In the genomic region with DNA sequence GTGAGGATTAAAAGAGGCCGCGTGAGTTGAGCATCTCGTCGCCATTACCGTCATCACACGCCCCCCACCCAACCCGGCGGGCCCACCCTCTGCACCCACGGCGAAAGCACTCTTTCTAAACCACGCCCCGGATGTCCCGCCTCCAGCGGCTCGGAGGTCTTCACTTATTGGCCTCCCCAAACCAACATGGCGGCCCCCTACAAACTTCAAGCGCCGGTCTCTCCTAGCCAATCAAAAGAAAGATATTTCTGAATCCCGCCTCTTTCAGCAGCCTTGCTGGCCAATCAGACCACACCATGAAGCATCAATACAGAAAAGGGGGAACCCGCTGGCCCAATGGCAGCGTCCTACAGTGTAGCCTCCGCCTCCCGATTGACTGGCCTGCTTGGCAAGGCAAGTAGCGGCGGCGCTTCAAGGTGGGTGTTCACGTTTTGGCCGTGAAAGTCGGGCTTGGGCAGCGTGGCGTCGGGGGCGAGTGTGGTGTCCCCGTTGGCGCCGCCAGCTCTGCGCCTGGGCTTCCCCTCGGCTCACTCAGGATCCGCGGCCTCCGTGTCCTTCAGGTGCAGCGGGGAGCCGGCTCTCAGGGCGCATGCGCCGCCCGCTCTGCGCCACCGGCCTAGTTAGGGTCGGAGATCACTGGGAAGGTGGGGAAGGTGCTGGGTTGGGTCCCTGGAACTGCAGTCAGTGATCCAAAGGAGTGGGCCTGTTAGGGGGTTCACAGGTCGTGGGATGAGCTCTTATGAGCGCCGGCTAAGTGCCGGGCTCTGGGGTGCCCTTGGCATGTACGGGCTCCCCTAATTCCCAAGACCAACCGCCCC, we compare ENCODE assay signal across 8 cellular contexts. TPM values are rescaled to one million over a fixed set of nuclear protein-coding genes. Genes with fewer than 3 reads are reported as not detected.
DNase-seq lines count a peak whose midpoint lies in the region; ATAC-seq and TF ChIP-seq lines count a peak whose summit lies in the region.

Gene NDUFS8, plus strand, starts transcription at position 364 of the 818 bp plus-strand sequence. CDS start 1,471 bp downstream, outside the sequence.

- no peaks in the 10 kb centered on the region for H3K27me3 Mint-ChIP-seq in T-helper 1 cell treated with Interleukin-12 subunit alpha and Interleukin-12 subunit beta and Interleukin-4 antibody, amounts not matched to agents 30 μg/mL and 1 μg/mL, for 36 hours (ENCODE audit: low read depth)

- H3K9me3 Mint-ChIP-seq in T-helper 1 cell treated with Interleukin-12 subunit alpha and Interleukin-12 subunit beta and Interleukin-4 antibody, amounts not matched to agents 30 μg/mL and 1 μg/mL, for 36 hours = no peaks in the 10 kb centered on the region

- no peaks in the 10 kb centered on the region for H3K27me3 ChIP-seq in upper lobe of right lung

- intact Hi-C loops in left cardiac atrium (cut with DNase I) = loop anchor here in 1 of 2 donors (10.0 kb wide), 2 partner anchors 94 to 174 kb away; partner anchors contain the start of gene CHKA
- intact Hi-C loops in posterior vena cava (cut with DNase I) = no loop called here
- intact Hi-C loops in upper lobe of right lung (cut with DNase I) = no loop called here

- peak within 1 kb of the TSS; percentile 81 for H3K27ac ChIP-seq in upper lobe of right lung

- peaks cover 32% of the 10 kb centered on the region for H3K36me3 ChIP-seq in upper lobe of right lung

- in situ Hi-C loops in GM13977 (cut with MboI; ENCODE audit: low pct_unique_long_range_greater_than_20kb, low sequenced_read_pairs, unreplicated experiment) = no loop called here

- TF ChIP-seq CTCF in GM13977 (IDR thresholded peaks at IDR 0.05; ENCODE audit: extremely low read depth, insufficient read depth, missing control alignments) (no peak), upper lobe of right lung (IDR thresholded peaks at IDR 0.05) (no peak)

- peak within 1 kb of the TSS; percentile 95 for H3K4me3 Mint-ChIP-seq in T-helper 1 cell treated with Interleukin-12 subunit alpha and Interleukin-12 subunit beta and Interleukin-4 antibody, amounts not matched to agents 30 μg/mL and 1 μg/mL, for 36 hours

- ATAC-seq in HG02884 (IDR thresholded peaks at IDR 0.05; ENCODE audit: unreplicated experiment) (peak; percentile 96), left cardiac atrium (peak; percentile 94), upper lobe of right lung (peak; percentile 94)

- H3K4me1 Mint-ChIP-seq in T-helper 1 cell treated with Interleukin-12 subunit alpha and Interleukin-12 subunit beta and Interleukin-4 antibody, amounts not matched to agents 30 μg/mL and 1 μg/mL, for 36 hours (ENCODE audit: low read depth) = peaks cover 16% of the 10 kb centered on the region

- peak within 1 kb of the TSS; percentile 74 for H3K4me3 ChIP-seq in upper lobe of right lung

- H3K27ac Mint-ChIP-seq in T-helper 1 cell treated with Interleukin-12 subunit alpha and Interleukin-12 subunit beta and Interleukin-4 antibody, amounts not matched to agents 30 μg/mL and 1 μg/mL, for 36 hours = peak within 1 kb of the TSS; percentile 91

- no peaks in the 10 kb centered on the region for H3K9me3 ChIP-seq in upper lobe of right lung

- H3K36me3 Mint-ChIP-seq in T-helper 1 cell treated with Interleukin-12 subunit alpha and Interleukin-12 subunit beta and Interleukin-4 antibody, amounts not matched to agents 30 μg/mL and 1 μg/mL, for 36 hours (ENCODE audit: low read depth) = peaks cover 6% of the 10 kb centered on the region

- DNase-seq in GM13977 (ENCODE audit: low spot score) (peak; percentile 100), NCI-H1694 (lab: John Stamatoyannopoulos, UW) (peak; percentile 97), amniotic stem cell (lab: John Stamatoyannopoulos, UW) (peak; percentile 99), left cardiac atrium (peak; percentile 98), posterior vena cava (ENCODE audit: low spot score) (peak; percentile 98), upper lobe of right lung (peak; percentile 98)

- H3K4me1 ChIP-seq in upper lobe of right lung = peaks cover 21% of the 10 kb centered on the region

RNA-seq across cellular contexts. Expression of gene NDUFS8, which starts in this region (rescaled TPM):
- total RNA-seq in left cardiac atrium (100 to 1,000 TPM; 304 to 342 TPM), posterior vena cava (100 to 1,000 TPM in 1 of 2 donors, 10 to 100 TPM in 1; 95.3 to 101 TPM), upper lobe of right lung (118 TPM)

Comparison
In these comparisons a context has a peak if more than half of its experiments do, and no peak if none do; other contexts are left out.
1. Peak in every context shown above with its lines: DNase-seq, ATAC-seq, H3K4me3 ChIP-seq and H3K27ac ChIP-seq.